31 cellular contexts compared by ENCODE assay signal in the genomic region with DNA sequence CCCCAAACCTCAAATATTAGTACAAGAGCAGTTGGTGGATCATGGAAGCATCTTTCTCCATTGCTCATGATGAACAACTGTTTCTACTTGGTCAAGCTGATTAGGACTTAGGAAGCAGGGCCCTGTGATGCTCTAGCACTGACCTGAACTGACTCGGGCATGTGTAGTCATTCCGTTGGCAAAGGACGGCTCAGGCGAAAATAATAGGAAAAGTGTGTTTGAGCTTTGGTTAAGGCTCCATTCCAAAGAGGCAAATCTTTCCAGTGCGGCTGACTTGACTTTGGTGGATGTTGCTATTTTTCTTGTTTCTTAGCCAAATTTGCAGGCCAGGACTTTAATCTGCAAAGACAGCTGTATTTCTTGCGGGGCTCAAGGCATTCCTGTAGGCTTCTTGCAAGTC.
"Had no signal": no experiment of that assay in that cellular context is flagged by ENCODE, and none has a peak within 500 bp of the region (broad histone marks: within the 10 kb centered on the region; RNA-seq: fewer than 3 reads in every experiment).

No MANE protein-coding gene starts in this region.

- ATAC-seq: activated CD4-positive, CD25-positive, alpha-beta regulatory T cell treated with anti-CD3 and anti-CD28 coated beads, Interleukin-2, amount 50 U/mL, for 24 hours; activated naive CD8-positive, alpha-beta T cell treated with anti-CD3 and anti-CD28 coated beads, Interleukin-2, amount 50 U/mL, for 24 hours; activated T-cell treated with anti-CD3 and anti-CD28 coated beads, Interleukin-2, amount 50 U/mL, for 4 hours; activated T-helper 17 cell treated with anti-CD3 and anti-CD28 coated beads, Interleukin-2, amount 50 U/mL, for 72 hours; body of pancreas; right lobe of liver; stimulated activated memory B cell treated with anti-CD40 and anti-IgM and Interleukin-4, amounts not matched to agents 10 μg/mL and 1 μg/mL and 100 μg/mL, for 72 hours; stimulated activated naive CD8-positive, alpha-beta T cell treated with anti-CD3 and anti-CD28 coated beads, Interleukin-15, amount 100 ng/mL, for 72 hours; upper lobe of right lung had no signal

- H3K27me3 ChIP-seq: body of pancreas, colonic mucosa, heart right ventricle, right lobe of liver, tibial artery, upper lobe of right lung had no signal

- H3K4me1 ChIP-seq: body of pancreas, colonic mucosa, heart right ventricle, left ventricle myocardium inferior, right lobe of liver, tibial artery, upper lobe of right lung had no signal

- DNase-seq: activated CD4-positive, alpha-beta memory T cell treated with anti-CD3 and anti-CD28 coated beads, Interleukin-2, amount 10 ng/mL, durations not matched to agents 7 days and 5 days; activated CD4-positive, alpha-beta T cell treated with anti-CD3 and anti-CD28 coated beads for 48 hours; activated CD8-positive, alpha-beta memory T cell treated with anti-CD3 and anti-CD28 coated beads, Interleukin-2, amount 50 U/mL, for 48 hours; activated gamma-delta T cell treated with Interleukin-2 at 50 U/mL for 16 hours; activated naive CD4-positive, alpha-beta T cell treated with anti-CD3 and anti-CD28 coated beads, Interleukin-2, amount 50 U/mL, for 16 hours; activated naive CD8-positive, alpha-beta T cell treated with anti-CD3 and anti-CD28 coated beads, Interleukin-2, amount 50 U/mL, for 24 hours; activated T-cell treated with anti-CD3 and anti-CD28 coated beads, Interleukin-2, amount 50 U/mL, for 4 hours; amygdala; body of pancreas; cerebellar nuclear complex; colonic mucosa; effector memory CD4-positive, alpha-beta T cell; erythroblast; foreskin melanocyte; left ventricle myocardium inferior; mesendoderm; posterior cingulate gyrus; right lobe of liver; stimulated activated CD4-positive, alpha-beta T cell treated with anti-CD3 and anti-CD28 coated beads, Interleukin-12 subunit alpha, Interleukin-12 subunit beta, amount 100 ng/mL, for 4 hours; stimulated activated CD4-positive, alpha-beta T cell treated with anti-CD3 and anti-CD28 coated beads, Interleukin-4, amount 100 ng/mL, for 24 hours; stimulated activated naive CD8-positive, alpha-beta T cell treated with anti-CD3 and anti-CD28 coated beads, Interleukin-15, amount 100 ng/mL, for 72 hours; T-helper 9 cell; tibial artery; upper lobe of right lung; WERI-Rb-1 had no signal

- H3K4me3 ChIP-seq: body of pancreas, colonic mucosa, heart right ventricle, left ventricle myocardium inferior, lung, right lobe of liver, skin epidermis, tibial artery, upper lobe of right lung had no signal

- H3K27ac ChIP-seq: body of pancreas, colonic mucosa, heart right ventricle, left ventricle myocardium inferior, right lobe of liver, skin epidermis, tibial artery, upper lobe of right lung, WERI-Rb-1 had no signal

- H3K9me3 ChIP-seq: body of pancreas, colonic mucosa, right lobe of liver, tibial artery, upper lobe of right lung had no signal
